In the genomic region with DNA sequence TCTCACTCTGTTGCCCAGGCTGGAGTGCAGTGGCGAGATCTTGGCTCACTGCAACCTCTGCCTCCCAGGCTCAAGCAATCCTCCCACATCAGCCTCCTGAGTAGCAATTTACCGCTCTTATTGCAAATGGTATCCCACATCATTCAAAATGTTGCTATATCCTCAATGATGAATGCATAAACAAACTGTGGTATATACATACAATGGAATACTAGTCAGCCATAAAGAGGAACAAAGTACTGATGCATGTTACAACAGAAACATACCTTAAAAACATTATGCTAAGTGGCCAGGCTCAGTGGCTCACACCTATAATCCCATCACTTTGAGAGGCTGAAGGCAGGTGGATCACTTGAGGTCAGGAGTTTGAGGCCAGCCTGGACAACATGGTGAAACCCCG, we compare ENCODE assay signal across 4 cellular contexts.
TF ChIP-seq lines count a peak whose summit lies in the region.

No MANE protein-coding gene starts in this region.

TF ChIP-seq in HEK293, 187 proteins besides CTCF, POLR2A, EP300 and RAD21:
- TF ChIP-seq ZNF146 (tag by site-specific recombination; IDR thresholded peaks at IDR 0.05) = peak; percentile 85

TF ChIP-seq in SK-N-SH treated with all-trans-retinoic acid at 6 μM for 48 hours, 23 proteins besides CTCF, POLR2A, EP300 and RAD21:
- peak; percentile 65; the same call in 1 of the 2 replicates for TF ChIP-seq ZNF8 (CRISPR knock-in tag; IDR thresholded peaks at IDR 0.05)

TF ChIP-seq in WTC11, 78 proteins besides CTCF, POLR2A, EP300 and RAD21:
- TF ChIP-seq ZNF121 (CRISPR knock-in tag; IDR thresholded peaks at IDR 0.05) = peak; percentile 24; the same call in 1 of the 2 replicates
TF ChIP-seq in WTC11: peak in this region for 1; not testable (repeated sequence) for 77.

TF ChIP-seq in K562, 482 proteins besides CTCF, POLR2A, EP300 and RAD21:
- peak; percentile 41 for TF ChIP-seq ZNF146 (CRISPR knock-in tag; IDR thresholded peaks at IDR 0.05; ENCODE audit: unreplicated experiment)
